In the genomic region with DNA sequence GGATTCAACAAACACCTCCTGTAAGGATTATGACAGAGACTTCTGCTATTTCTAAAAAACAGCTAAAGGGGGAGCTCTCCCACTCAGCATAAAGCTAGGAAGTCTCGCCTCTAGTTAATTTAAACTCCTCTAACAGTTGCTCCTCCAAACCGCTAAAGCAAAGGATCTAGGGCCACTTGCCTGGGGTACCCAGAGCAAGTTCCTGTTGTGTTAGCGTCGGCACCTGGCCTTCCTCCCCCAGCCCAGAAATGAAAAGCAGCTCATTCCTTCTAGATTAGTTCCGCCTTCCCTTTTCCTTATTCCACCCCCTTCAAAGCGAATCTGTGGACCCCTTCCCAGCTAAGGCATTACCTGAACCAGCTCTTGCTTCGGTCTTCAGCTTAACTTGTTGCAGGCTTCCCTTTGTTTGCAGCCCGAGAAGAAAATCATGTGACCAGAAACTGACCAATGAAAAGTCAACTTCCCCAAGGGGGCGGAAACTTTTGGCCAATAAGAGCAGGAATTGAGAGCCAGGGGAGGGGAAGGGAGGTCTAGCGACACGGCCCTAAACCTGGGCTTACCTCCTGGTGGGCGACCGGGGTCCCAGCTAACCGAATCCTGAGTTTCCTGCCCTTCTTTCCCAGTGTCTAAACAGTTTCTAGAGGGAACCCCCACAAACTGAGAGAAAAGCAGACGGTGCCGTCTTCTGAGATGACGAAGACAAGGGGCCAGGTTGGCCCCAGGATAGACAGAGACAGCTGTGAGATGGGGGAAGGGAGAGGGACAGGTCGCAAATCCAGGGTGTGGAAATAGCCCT, we compare ENCODE assay signal across 1 cellular context.
TF ChIP-seq lines count a peak whose summit lies in the region.

A gene with protein sequence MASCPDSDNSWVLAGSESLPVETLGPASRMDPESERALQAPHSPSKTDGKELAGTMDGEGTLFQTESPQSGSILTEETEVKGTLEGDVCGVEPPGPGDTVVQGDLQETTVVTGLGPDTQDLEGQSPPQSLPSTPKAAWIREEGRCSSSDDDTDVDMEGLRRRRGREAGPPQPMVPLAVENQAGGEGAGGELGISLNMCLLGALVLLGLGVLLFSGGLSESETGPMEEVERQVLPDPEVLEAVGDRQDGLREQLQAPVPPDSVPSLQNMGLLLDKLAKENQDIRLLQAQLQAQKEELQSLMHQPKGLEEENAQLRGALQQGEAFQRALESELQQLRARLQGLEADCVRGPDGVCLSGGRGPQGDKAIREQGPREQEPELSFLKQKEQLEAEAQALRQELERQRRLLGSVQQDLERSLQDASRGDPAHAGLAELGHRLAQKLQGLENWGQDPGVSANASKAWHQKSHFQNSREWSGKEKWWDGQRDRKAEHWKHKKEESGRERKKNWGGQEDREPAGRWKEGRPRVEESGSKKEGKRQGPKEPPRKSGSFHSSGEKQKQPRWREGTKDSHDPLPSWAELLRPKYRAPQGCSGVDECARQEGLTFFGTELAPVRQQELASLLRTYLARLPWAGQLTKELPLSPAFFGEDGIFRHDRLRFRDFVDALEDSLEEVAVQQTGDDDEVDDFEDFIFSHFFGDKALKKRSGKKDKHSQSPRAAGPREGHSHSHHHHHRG (minus strand): TSS at position 382 of the 796 bp plus-strand sequence. CDS start 2,378 bp downstream, outside the sequence.

TF ChIP-seq in WTC11, 78 proteins besides CTCF, POLR2A, EP300 and RAD21 (continued from another document):
- peak; percentile 58; the same call in 1 of the 2 replicates for TF ChIP-seq NFYB (CRISPR knock-in tag; conservative IDR thresholded peaks at IDR 0.05; ENCODE audit: low read depth)
- TF ChIP-seq, protein P1, sequence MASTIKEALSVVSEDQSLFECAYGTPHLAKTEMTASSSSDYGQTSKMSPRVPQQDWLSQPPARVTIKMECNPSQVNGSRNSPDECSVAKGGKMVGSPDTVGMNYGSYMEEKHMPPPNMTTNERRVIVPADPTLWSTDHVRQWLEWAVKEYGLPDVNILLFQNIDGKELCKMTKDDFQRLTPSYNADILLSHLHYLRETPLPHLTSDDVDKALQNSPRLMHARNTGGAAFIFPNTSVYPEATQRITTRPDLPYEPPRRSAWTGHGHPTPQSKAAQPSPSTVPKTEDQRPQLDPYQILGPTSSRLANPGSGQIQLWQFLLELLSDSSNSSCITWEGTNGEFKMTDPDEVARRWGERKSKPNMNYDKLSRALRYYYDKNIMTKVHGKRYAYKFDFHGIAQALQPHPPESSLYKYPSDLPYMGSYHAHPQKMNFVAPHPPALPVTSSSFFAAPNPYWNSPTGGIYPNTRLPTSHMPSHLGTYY (CRISPR knock-in tag; IDR thresholded peaks at IDR 0.05): no peak
- TF ChIP-seq FOXK1 (CRISPR knock-in tag; IDR thresholded peaks at IDR 0.05): 0 out of 2 replicates have a peak, but pooled peaks have one; percentile 40
